ENCODE assay signal across 1 cellular context in the genomic region with DNA sequence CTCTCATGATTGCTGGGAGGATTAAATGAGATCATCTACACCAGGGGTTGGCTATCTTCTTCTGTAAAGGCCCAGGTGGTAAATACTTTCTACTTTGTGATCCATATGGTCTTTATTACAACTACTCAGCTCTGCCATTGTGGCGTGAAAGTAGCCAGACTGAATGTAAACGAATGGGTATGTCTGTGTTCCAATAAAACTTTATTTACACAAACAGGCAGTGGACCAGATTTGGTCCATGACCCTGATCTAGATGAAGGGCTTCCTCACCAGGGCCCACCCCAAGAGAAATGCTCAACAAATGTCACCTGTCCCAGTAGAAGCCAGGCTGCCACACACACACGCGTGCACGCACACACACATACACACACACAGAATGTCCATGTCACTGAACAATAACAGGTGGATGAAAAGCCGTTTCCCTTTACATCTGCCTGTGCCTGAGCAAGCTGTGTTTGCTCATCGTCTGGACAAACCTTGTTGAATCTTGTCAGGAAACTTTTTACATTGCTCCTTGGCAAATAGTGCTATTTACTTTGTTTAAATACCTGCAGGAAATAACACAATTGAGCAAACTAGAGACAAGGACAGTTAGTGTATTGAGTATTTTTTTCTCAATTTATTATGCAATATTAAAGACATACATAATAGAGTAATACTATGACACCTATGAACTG.
TF ChIP-seq lines count a peak whose summit lies in the region.

No MANE protein-coding gene starts in this region.

TF ChIP-seq in WTC11, 78 proteins besides CTCF, POLR2A, EP300 and RAD21 (continued from another document):
- TF ChIP-seq, protein P1, sequence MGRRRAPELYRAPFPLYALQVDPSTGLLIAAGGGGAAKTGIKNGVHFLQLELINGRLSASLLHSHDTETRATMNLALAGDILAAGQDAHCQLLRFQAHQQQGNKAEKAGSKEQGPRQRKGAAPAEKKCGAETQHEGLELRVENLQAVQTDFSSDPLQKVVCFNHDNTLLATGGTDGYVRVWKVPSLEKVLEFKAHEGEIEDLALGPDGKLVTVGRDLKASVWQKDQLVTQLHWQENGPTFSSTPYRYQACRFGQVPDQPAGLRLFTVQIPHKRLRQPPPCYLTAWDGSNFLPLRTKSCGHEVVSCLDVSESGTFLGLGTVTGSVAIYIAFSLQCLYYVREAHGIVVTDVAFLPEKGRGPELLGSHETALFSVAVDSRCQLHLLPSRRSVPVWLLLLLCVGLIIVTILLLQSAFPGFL (CRISPR knock-in tag; IDR thresholded peaks at IDR 0.05; ENCODE audit: borderline replicate concordance): no peak
